Comparison of ENCODE assay signal across 8 cellular contexts in the genomic region with DNA sequence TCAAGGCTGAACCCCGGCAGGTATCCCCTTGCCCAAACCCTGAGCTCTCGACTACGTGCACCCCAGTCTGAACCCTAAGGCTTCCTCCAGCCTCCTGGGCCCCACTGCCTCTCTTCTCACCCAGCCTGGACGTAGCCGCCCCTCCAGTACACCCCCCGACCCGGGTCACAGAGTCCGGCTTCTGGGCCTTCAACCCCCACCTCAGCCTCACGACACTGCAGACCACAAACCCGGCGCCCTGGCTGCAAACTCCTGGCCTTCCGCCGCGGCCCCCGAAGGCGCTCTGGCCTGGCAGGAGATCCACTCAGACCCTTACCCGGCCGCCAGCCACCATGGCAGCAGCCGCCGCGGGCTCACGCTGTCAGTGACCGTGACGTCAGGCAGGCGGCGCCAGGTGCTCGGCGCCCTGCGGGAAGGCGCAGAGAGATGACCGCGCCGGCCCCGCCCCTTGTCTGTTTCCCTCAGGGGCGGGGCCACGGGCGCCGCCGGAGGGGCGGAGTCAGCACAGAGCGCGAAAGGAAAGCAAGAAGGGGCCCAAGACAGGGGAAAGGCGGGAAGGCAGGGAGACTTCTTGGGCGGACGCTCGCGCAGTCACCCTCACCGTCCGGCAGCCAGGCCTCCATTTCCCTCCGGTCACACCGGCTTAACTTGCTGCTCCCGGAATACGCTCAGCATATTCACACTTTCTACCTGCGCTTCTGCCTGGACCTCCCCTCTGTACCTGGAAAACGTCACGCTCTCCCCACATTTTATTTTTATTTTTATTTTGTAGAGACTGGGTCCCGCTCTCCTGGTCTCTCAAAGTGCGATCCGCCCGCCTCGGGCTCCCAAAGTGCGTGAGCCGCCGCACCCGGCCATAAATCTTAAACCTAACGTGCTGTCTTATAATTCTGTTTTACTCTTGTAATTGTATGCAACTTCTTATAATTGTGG. TPM values are rescaled to one million over a fixed set of nuclear protein-coding genes. Genes with fewer than 3 reads are reported as not detected.
DNase-seq lines count a peak whose midpoint lies in the region; ATAC-seq, FAIRE-seq and TF ChIP-seq lines count a peak whose summit lies in the region.

A gene with protein sequence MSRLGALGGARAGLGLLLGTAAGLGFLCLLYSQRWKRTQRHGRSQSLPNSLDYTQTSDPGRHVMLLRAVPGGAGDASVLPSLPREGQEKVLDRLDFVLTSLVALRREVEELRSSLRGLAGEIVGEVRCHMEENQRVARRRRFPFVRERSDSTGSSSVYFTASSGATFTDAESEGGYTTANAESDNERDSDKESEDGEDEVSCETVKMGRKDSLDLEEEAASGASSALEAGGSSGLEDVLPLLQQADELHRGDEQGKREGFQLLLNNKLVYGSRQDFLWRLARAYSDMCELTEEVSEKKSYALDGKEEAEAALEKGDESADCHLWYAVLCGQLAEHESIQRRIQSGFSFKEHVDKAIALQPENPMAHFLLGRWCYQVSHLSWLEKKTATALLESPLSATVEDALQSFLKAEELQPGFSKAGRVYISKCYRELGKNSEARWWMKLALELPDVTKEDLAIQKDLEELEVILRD (minus strand): TSS at position 372 of the 933 bp plus-strand sequence. CDS start 471 bp downstream, outside the sequence.

- in situ Hi-C loops in T47D (cut with HindIII; ENCODE audit: low pct_unique_long_range_greater_than_20kb, low sequenced_read_pairs): no loop called here

- peak within 1 kb of the TSS; percentile 97 for H3K9ac ChIP-seq in iPS-20b (ENCODE audit: low read depth, low read length)

- FAIRE-seq in small intestine (lab: Jason Lieb, UNC): no peak

- 0 to 1% (median 1%) methylated on average over 62 to 66 of the region's 66 CpGs for WGBS in small intestine, 3 donors

- CTCF ChIA-PET in A673 (lab: Charles Lee): no interaction called here

- TF ChIP-seq CTCF in A673 (conservative IDR thresholded peaks at IDR 0.05; ENCODE audit: low read depth, low read length) (no peak), VCaP (conservative IDR thresholded peaks at IDR 0.05) (no peak)

- DNase-seq in A673 (ENCODE audit: low spot score): peak; percentile 97
- peak; percentile 95 for DNase-seq in NCI-H2227 (lab: John Stamatoyannopoulos, UW; ENCODE audit: unreplicated experiment)
- peak; percentile 50 to 96 for DNase-seq in T47D (ENCODE audit: low read depth in 1 of 2, low spot score in 1 of 2)
- peak; percentile 91 for DNase-seq in small intestine

- ATAC-seq in GM18868 (IDR thresholded peaks at IDR 0.05; ENCODE audit: unreplicated experiment) (peak; percentile 86), HG03108 (IDR thresholded peaks at IDR 0.05; ENCODE audit: unreplicated experiment) (peak; percentile 68)

- TSS peak; percentile 100 for BruUV-seq in A673 (replicated peaks; lab: Mats Ljungman, UMichigan)

- H3K27ac ChIP-seq in A673 (ENCODE audit: low read depth, low read length, poor library complexity, severe bottlenecking): peak within 1 kb of the TSS; percentile 95
- peak within 1 kb of the TSS; percentile 90 for H3K27ac ChIP-seq in VCaP
- peak within 1 kb of the TSS; percentile 73 for H3K27ac ChIP-seq in iPS-20b (ENCODE audit: low read length)
- peak within 1 kb of the TSS; percentile 90 to 94 for H3K27ac ChIP-seq in small intestine (ENCODE audit: low read depth in 1 of 2, low read length in 1 of 2)

- H3K9me3 ChIP-seq in A673 (ENCODE audit: low read depth, low read length, poor library complexity, severe bottlenecking) (no peaks in the 10 kb centered on the region), iPS-20b (ENCODE audit: insufficient read depth, low read depth, low read length) (no peaks in the 10 kb centered on the region), small intestine (ENCODE audit: control insufficient read depth, low read depth) (no peaks in the 10 kb centered on the region)

- H3K36me3 ChIP-seq in A673 (ENCODE audit: insufficient read depth, low read length, poor library complexity, severe bottlenecking) (peaks cover 21% of the 10 kb centered on the region), iPS-20b (ENCODE audit: insufficient read depth, low read depth, low read length) (peaks cover 14% of the 10 kb centered on the region; the same call in 1 of the 2 replicates), small intestine (ENCODE audit: control insufficient read depth in 2 of 2, insufficient read depth in 2 of 2, low read length in 2 of 2) (peaks cover 0 to 2% of the 10 kb centered on the region in 2 donors)

- H3K4me1 ChIP-seq in A673 (ENCODE audit: insufficient read depth, low read length, poor library complexity, severe bottlenecking): peaks cover 23% of the 10 kb centered on the region
- no peaks in the 10 kb centered on the region; the same call in 1 of the 2 replicates for H3K4me1 ChIP-seq in iPS-20b (ENCODE audit: insufficient read depth, low read length)
- H3K4me1 ChIP-seq in small intestine (ENCODE audit: control insufficient read depth in 2 of 2, insufficient read depth in 1 of 2, low read depth in 1 of 2, low read length in 1 of 2): peaks cover 2 to 10% of the 10 kb centered on the region in 2 donors

- H3K4me3 ChIP-seq in A673 (ENCODE audit: low read depth, low read length, poor library complexity, severe bottlenecking) (peak within 1 kb of the TSS; percentile 99), iPS-20b (ENCODE audit: low read length) (peak within 1 kb of the TSS; percentile 86), small intestine (ENCODE audit: low read depth in 1 of 2, low read length in 2 of 2) (peak within 1 kb of the TSS; percentile 82 to 98)

- POLR2A ChIA-PET in A673 (lab: Charles Lee; ENCODE audit: low non-redundant PET): interaction anchor here (0.7 kb wide), 1 partner anchor 8 kb away, joined by 3 read pairs; no protein-coding TSS in a partner anchor

- intact Hi-C loops in A673 (cut with micrococcal nuclease; ENCODE audit: unreplicated experiment): no loop called here

- H3K27me3 ChIP-seq in A673 (replicated peaks; ENCODE audit: insufficient read depth, low read depth, low read length, poor library complexity): no peaks in the 10 kb centered on the region
- no peaks in the 10 kb centered on the region for H3K27me3 ChIP-seq in iPS-20b (ENCODE audit: insufficient read depth, low read length)
- H3K27me3 ChIP-seq in small intestine (ENCODE audit: control insufficient read depth in 2 of 2, insufficient read depth in 2 of 2, low read length in 2 of 2): no peaks in the 10 kb centered on the region

RNA-seq across cellular contexts. Expression of the gene that starts here (rescaled TPM):
- 50.8 and 50.9 TPM in 2 replicates for total RNA-seq in A673 (2021)
- polyA plus RNA-seq in small intestine: 10 to 100 TPM; 36.6 to 80.8 (median 68.7) TPM

Comparison
In these comparisons a context has a peak if more than half of its experiments do, and no peak if none do; other contexts are left out.
1. Peak in every context shown above with its lines: DNase-seq, ATAC-seq, H3K4me3 ChIP-seq and H3K27ac ChIP-seq.